ENCODE assay signal across 1 cellular context in the genomic region with DNA sequence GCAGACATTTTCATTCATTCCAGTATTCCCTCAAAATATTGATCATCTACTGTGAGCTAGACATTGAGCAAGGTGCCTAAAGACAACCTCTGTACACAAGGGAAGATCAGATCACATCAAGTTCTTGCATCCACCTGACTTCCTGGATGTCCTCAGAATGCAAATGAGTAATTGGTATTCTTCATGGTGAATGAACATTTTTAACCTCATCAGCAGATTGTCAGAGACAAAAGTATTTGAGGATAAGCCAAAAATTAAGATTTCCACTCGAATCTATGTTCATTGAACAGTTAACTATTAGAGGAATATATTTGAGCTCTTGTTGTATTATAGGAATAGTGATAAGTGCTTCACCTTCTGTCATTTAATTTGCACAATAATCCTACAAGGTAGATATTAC.
TF ChIP-seq lines count a peak whose summit lies in the region.

No MANE protein-coding gene starts in this region.

TF ChIP-seq in HepG2, 621 proteins besides CTCF, POLR2A, EP300 and RAD21 (continued from another document):
- TF ChIP-seq, protein P1, sequence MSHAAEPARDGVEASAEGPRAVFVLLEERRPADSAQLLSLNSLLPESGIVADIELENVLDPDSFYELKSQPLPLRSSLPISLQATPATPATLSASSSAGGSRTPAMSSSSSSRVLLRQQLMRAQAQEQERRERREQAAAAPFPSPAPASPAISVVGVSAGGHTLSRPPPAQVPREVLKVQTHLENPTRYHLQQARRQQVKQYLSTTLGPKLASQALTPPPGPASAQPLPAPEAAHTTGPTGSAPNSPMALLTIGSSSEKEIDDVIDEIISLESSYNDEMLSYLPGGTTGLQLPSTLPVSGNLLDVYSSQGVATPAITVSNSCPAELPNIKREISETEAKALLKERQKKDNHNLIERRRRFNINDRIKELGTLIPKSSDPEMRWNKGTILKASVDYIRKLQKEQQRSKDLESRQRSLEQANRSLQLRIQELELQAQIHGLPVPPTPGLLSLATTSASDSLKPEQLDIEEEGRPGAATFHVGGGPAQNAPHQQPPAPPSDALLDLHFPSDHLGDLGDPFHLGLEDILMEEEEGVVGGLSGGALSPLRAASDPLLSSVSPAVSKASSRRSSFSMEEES (CRISPR knock-in tag; IDR thresholded peaks at IDR 0.05) = no peak
- TF ChIP-seq MAFK (conservative IDR thresholded peaks at IDR 0.05 in 1 of 2, IDR thresholded peaks at IDR 0.05 in 1 of 2; ENCODE audit: low read length in 2 of 2) = peak; percentile 56 to 60; a peak in 3 of 4 replicates
